In the genomic region with DNA sequence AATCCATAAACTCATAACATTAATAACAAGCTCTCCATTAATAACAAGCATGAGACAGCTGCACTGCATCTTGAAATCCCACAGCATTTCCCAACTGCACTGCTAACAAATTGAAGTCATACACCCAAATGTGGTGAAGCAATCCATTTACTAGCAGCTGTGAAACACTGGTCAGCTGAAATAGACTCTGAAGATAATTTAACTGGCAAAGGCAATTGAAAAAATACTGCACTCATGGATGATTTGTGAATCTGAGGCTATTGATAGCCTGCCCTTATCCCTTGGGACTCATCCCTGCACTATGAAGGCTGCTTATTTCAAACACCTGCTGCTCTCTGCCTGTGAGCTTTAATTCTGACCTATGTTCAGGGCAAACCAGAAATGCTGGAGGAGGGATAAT, we compare ENCODE assay signal across 15 cellular contexts. TPM values are rescaled to one million over a fixed set of nuclear protein-coding genes. Genes with fewer than 3 reads are reported as not detected.
DNase-seq lines count a peak whose midpoint lies in the region; ATAC-seq and TF ChIP-seq lines count a peak whose summit lies in the region.
"Had no signal": no experiment of that assay in that cellular context is flagged by ENCODE, and none has a peak within 500 bp of the region (broad histone marks: within the 10 kb centered on the region; RNA-seq: fewer than 3 reads in every experiment).

No MANE protein-coding gene starts in this region.

- H3K27ac Mint-ChIP-seq in MCF 10A (ENCODE audit: low read depth, unreplicated experiment) = peak overlapping the region; percentile 31
- H3K27ac Mint-ChIP-seq: activated CD8-positive, alpha-beta T cell treated with anti-CD3 and anti-CD28 coated beads, Interleukin-2, amount 10 ng/mL, durations not matched to agents 7 days and 5 days; activated naive CD4-positive, alpha-beta T cell treated with anti-CD3 and anti-CD28 coated beads, Interleukin-2, amount 50 U/mL, for 72 hours; B cell; T-helper 1 cell treated with Interleukin-12 subunit alpha and Interleukin-12 subunit beta and Interleukin-4 antibody, amounts not matched to agents 30 μg/mL and 1 μg/mL, for 36 hours had no signal

- POLR2A ChIA-PET in MCF 10A (lab: Yijun Ruan, JAX) = interaction anchor here (0.6 to 1.7 kb wide), 7 partner anchors 10 to 331 kb away, joined by 3 to 9 read pairs (median 3); no protein-coding TSS in a partner anchor

- peak; percentile 50 for ATAC-seq in upper lobe of right lung
- ATAC-seq: activated CD8-positive, alpha-beta T cell treated with anti-CD3 and anti-CD28 coated beads, Interleukin-2, amount 10 ng/mL, durations not matched to agents 7 days and 5 days; activated naive CD4-positive, alpha-beta T cell treated with anti-CD3 and anti-CD28 coated beads, Interleukin-2, amount 50 U/mL, for 72 hours had no signal

- H3K4me1 ChIP-seq in breast epithelium (no peaks in the 10 kb centered on the region), upper lobe of right lung (no peaks in the 10 kb centered on the region)

- intact Hi-C loops in MCF 10A (cut with micrococcal nuclease) = no loop called here
- intact Hi-C loops in breast epithelium (cut with DNase I; ENCODE audit: low total_unique reads) = no loop called here
- intact Hi-C loops in upper lobe of right lung (cut with DNase I) = no loop called here

- TF ChIP-seq CTCF in MCF 10A (IDR thresholded peaks at IDR 0.05; ENCODE audit: unreplicated experiment) (no peak), breast epithelium (IDR thresholded peaks at IDR 0.05) (no peak), fibroblast of the aortic adventitia (IDR thresholded peaks at IDR 0.05; ENCODE audit: insufficient read depth, low read length) (no peak), upper lobe of right lung (IDR thresholded peaks at IDR 0.05) (no peak)

- H3K9me3 ChIP-seq in breast epithelium (no peaks in the 10 kb centered on the region), upper lobe of right lung (no peaks in the 10 kb centered on the region)

- DNase-seq in MCF 10A (ENCODE audit: unreplicated experiment) (peak; percentile 42), breast epithelium (ENCODE audit: low spot score in 2 of 2) (no peak), NCI-H524 (lab: John Stamatoyannopoulos, UW) (peak; percentile 54 to 87), fibroblast of the aortic adventitia (ENCODE audit: low read depth) (peak; percentile 98), upper lobe of right lung (no peak), NCI-H146 (lab: John Stamatoyannopoulos, UW) (no peak), mesenteric fat pad (ENCODE audit: low spot score) (no peak)
- DNase-seq in activated CD4-positive, alpha-beta T cell treated with anti-CD3 and anti-CD28 coated beads, Interleukin-2, amount 50 U/mL, for 48 hours = no peak
- DNase-seq: activated CD8-positive, alpha-beta T cell treated with anti-CD3 and anti-CD28 coated beads, Interleukin-2, amount 10 ng/mL, durations not matched to agents 7 days and 5 days; dermis blood vessel endothelial cell; glutamatergic neuron; KBM-7 had no signal

- BruUV-seq in MCF 10A (replicated peaks; lab: Mats Ljungman, UMichigan) = no TSS peak

- H3K27me3 Mint-ChIP-seq in MCF 10A (ENCODE audit: insufficient read depth, unreplicated experiment) = no peaks in the 10 kb centered on the region
- H3K27me3 Mint-ChIP-seq: B cell had no signal

- H3K27ac ChIP-seq in breast epithelium = peak overlapping the region in 1 of 2 donors; percentile 16
- H3K27ac ChIP-seq in upper lobe of right lung = no peak overlapping the region

- H3K4me3 ChIP-seq in breast epithelium (no peak overlapping the region), fibroblast of the aortic adventitia (ENCODE audit: low read depth, low read length) (no peak overlapping the region), upper lobe of right lung (no peak overlapping the region)

- H3K4me3 Mint-ChIP-seq in MCF 10A (ENCODE audit: unreplicated experiment) = no peak overlapping the region
- H3K4me3 Mint-ChIP-seq: activated CD8-positive, alpha-beta T cell treated with anti-CD3 and anti-CD28 coated beads, Interleukin-2, amount 10 ng/mL, durations not matched to agents 7 days and 5 days; B cell; T-helper 1 cell treated with Interleukin-12 subunit alpha and Interleukin-12 subunit beta and Interleukin-4 antibody, amounts not matched to agents 30 μg/mL and 1 μg/mL, for 36 hours had no signal

- H3K4me1 Mint-ChIP-seq in MCF 10A (ENCODE audit: insufficient read depth, unreplicated experiment) = peaks cover 19% of the 10 kb centered on the region
- H3K4me1 Mint-ChIP-seq: B cell had no signal

- H3K36me3 Mint-ChIP-seq in MCF 10A (ENCODE audit: insufficient read depth, unreplicated experiment) = no peaks in the 10 kb centered on the region
- H3K36me3 Mint-ChIP-seq: activated naive CD4-positive, alpha-beta T cell treated with anti-CD3 and anti-CD28 coated beads, Interleukin-2, amount 50 U/mL, for 72 hours had no signal

- CTCF ChIA-PET in MCF 10A (lab: Yijun Ruan, JAX) = interaction anchor here (0.6 to 1.4 kb wide), 9 partner anchors 8 to 559 kb away, joined by 3 to 4 read pairs (median 3); no protein-coding TSS in a partner anchor

- no peaks in the 10 kb centered on the region for H3K9me3 Mint-ChIP-seq in MCF 10A (ENCODE audit: unreplicated experiment)
- H3K9me3 Mint-ChIP-seq: activated naive CD4-positive, alpha-beta T cell treated with anti-CD3 and anti-CD28 coated beads, Interleukin-2, amount 50 U/mL, for 72 hours; T-helper 1 cell treated with Interleukin-12 subunit alpha and Interleukin-12 subunit beta and Interleukin-4 antibody, amounts not matched to agents 30 μg/mL and 1 μg/mL, for 36 hours had no signal

- H3K36me3 ChIP-seq in breast epithelium (peaks cover 3% of the 10 kb centered on the region), upper lobe of right lung (no peaks in the 10 kb centered on the region)

- no peak for TF ChIP-seq POLR2A in breast epithelium (IDR thresholded peaks at IDR 0.05)

- H3K27me3 ChIP-seq in breast epithelium = no peaks in the 10 kb centered on the region
- no peaks in the 10 kb centered on the region for H3K27me3 ChIP-seq in upper lobe of right lung

RNA-seq across cellular contexts. Expression of a gene that starts 49.1 kb away (rescaled TPM):
- total RNA-seq in MCF 10A (2022) (5.9 and 8.2 TPM in 2 replicates), breast epithelium (100 to 1,000 TPM in 1 of 3 donors, 10 to 100 TPM in 2; 12.2 to 106 (median 30.5) TPM), fibroblast of the aortic adventitia (ENCODE audit: low replicate concordance) (39.2 and 46.5 TPM in 2 replicates), upper lobe of right lung (12.4 TPM), mesenteric fat pad (16.9 TPM)

Comparison
In these comparisons a context has a peak if more than half of its experiments do, and no peak if none do; other contexts are left out.
1. DNase-seq: peak in MCF 10A (single experiment), NCI-H524 (2 of 2) and fibroblast of the aortic adventitia (single experiment); none in breast epithelium (0 of 2), upper lobe of right lung (single experiment), activated CD4-positive, alpha-beta T cell treated with anti-CD3 and anti-CD28 coated beads, Interleukin-2, amount 50 U/mL, for 48 hours (0 of 2), NCI-H146 (single experiment) and mesenteric fat pad (single experiment).